In genomic region chr17:4986951-4987766, GRCh38 we compare ENCODE assay signal across 8 cellular contexts. TPM values are rescaled to one million over a fixed set of nuclear protein-coding genes. Genes with fewer than 3 reads are reported as not detected.
DNase-seq lines count a peak whose midpoint lies in the region; ATAC-seq and TF ChIP-seq lines count a peak whose summit lies in the region.

TSS of gene CAMTA2 (minus strand) at chr17:4987675. CDS start at chr17:4986222, 1,453 bp downstream.

- H3K27ac Mint-ChIP-seq in activated T-helper 2 cell treated with anti-CD3 and anti-CD28 coated beads, Interferon-gamma antibody, Interleukin-2, Interleukin-4, amounts not matched to agents 10 μg/mL and 5 μg/mL and 100 μg/mL, durations not matched to agents 14 hours and 24 hours and 36 hours = peak within 1 kb of the TSS; percentile 86
- peak within 1 kb of the TSS; percentile 75 to 90 (median 83) for H3K27ac Mint-ChIP-seq in nephron
- peak within 1 kb of the TSS; percentile 95 to 97 for H3K27ac Mint-ChIP-seq in stimulated activated naive CD8-positive, alpha-beta T cell treated with anti-CD3 and anti-CD28 coated beads, Interleukin-15, amount 100 ng/mL, for 72 hours

- DNase-seq in DMS 273 treated with DMSO at 0.1 percent for 48 hours (lab: John Stamatoyannopoulos, UW) (peak; percentile 4), KG1 (lab: John Stamatoyannopoulos, UW) (peak; percentile 58), RPMI7951 (ENCODE audit: low read depth) (peak; percentile 68), fibroblast of pulmonary artery (ENCODE audit: low read depth) (peak; percentile 67)
- peak; percentile 76 for DNase-seq in activated T-helper 2 cell treated with anti-CD3 and anti-CD28 coated beads, Interferon-gamma antibody, Interleukin-2, Interleukin-4, amounts not matched to agents 10 μg/mL and 5 μg/mL and 100 μg/mL, durations not matched to agents 14 hours and 24 hours and 36 hours (ENCODE audit: low spot score)
- peak; percentile 82 to 87 for DNase-seq in stimulated activated naive CD8-positive, alpha-beta T cell treated with anti-CD3 and anti-CD28 coated beads, Interleukin-15, amount 100 ng/mL, for 72 hours

- H3K4me3 Mint-ChIP-seq in activated T-helper 2 cell treated with anti-CD3 and anti-CD28 coated beads, Interferon-gamma antibody, Interleukin-2, Interleukin-4, amounts not matched to agents 10 μg/mL and 5 μg/mL and 100 μg/mL, durations not matched to agents 14 hours and 24 hours and 36 hours (ENCODE audit: low read depth) = peak within 1 kb of the TSS; percentile 94
- H3K4me3 Mint-ChIP-seq in nephron = peak within 1 kb of the TSS; percentile 83 to 92 (median 88)
- H3K4me3 Mint-ChIP-seq in stimulated activated naive CD8-positive, alpha-beta T cell treated with anti-CD3 and anti-CD28 coated beads, Interleukin-15, amount 100 ng/mL, for 72 hours = peak within 1 kb of the TSS; percentile 93 to 99

- peaks cover 37% of the 10 kb centered on the region for H3K4me1 Mint-ChIP-seq in activated T-helper 2 cell treated with anti-CD3 and anti-CD28 coated beads, Interferon-gamma antibody, Interleukin-2, Interleukin-4, amounts not matched to agents 10 μg/mL and 5 μg/mL and 100 μg/mL, durations not matched to agents 14 hours and 24 hours and 36 hours (ENCODE audit: low read depth)
- H3K4me1 Mint-ChIP-seq in nephron = peaks cover 34% of the 10 kb centered on the region
- H3K4me1 Mint-ChIP-seq in stimulated activated naive CD8-positive, alpha-beta T cell treated with anti-CD3 and anti-CD28 coated beads, Interleukin-15, amount 100 ng/mL, for 72 hours = peaks cover 41% of the 10 kb centered on the region

- no peaks in the 10 kb centered on the region for H3K27me3 Mint-ChIP-seq in activated T-helper 2 cell treated with anti-CD3 and anti-CD28 coated beads, Interferon-gamma antibody, Interleukin-2, Interleukin-4, amounts not matched to agents 10 μg/mL and 5 μg/mL and 100 μg/mL, durations not matched to agents 14 hours and 24 hours and 36 hours (ENCODE audit: low read depth)
- H3K27me3 Mint-ChIP-seq in nephron (ENCODE audit: low read depth) = no peaks in the 10 kb centered on the region
- H3K27me3 Mint-ChIP-seq in stimulated activated naive CD8-positive, alpha-beta T cell treated with anti-CD3 and anti-CD28 coated beads, Interleukin-15, amount 100 ng/mL, for 72 hours = no peaks in the 10 kb centered on the region

- peak; percentile 64 for ATAC-seq in GM21528 (IDR thresholded peaks at IDR 0.05; ENCODE audit: low FRiP score, unreplicated experiment)
- peak; percentile 92 for ATAC-seq in stimulated activated naive CD8-positive, alpha-beta T cell treated with anti-CD3 and anti-CD28 coated beads, Interleukin-15, amount 100 ng/mL, for 72 hours

- intact Hi-C loops in activated T-helper 2 cell treated with anti-CD3 and anti-CD28 coated beads, Interferon-gamma antibody, Interleukin-2, Interleukin-4, amounts not matched to agents 10 μg/mL and 5 μg/mL and 100 μg/mL, durations not matched to agents 14 hours and 24 hours and 36 hours (cut with micrococcal nuclease) = loop anchor here (1.0 to 2.0 kb wide), 2 partner anchors 10 to 18 kb away; partner anchors contain the start of genes INCA1 and KIF1C

- H3K36me3 Mint-ChIP-seq in activated T-helper 2 cell treated with anti-CD3 and anti-CD28 coated beads, Interferon-gamma antibody, Interleukin-2, Interleukin-4, amounts not matched to agents 10 μg/mL and 5 μg/mL and 100 μg/mL, durations not matched to agents 14 hours and 24 hours and 36 hours (ENCODE audit: low read depth) = peaks cover 49% of the 10 kb centered on the region
- peaks cover 8% of the 10 kb centered on the region for H3K36me3 Mint-ChIP-seq in nephron (ENCODE audit: low read depth)

- TF ChIP-seq CTCF in fibroblast of pulmonary artery (IDR thresholded peaks at IDR 0.05; ENCODE audit: low read length, missing control alignments) = peak; percentile 23
- peak; percentile 58 to 78 (median 66) for TF ChIP-seq CTCF in nephron (IDR thresholded peaks at IDR 0.05; ENCODE audit: unreplicated experiment in 3 of 3)

- no peaks in the 10 kb centered on the region for H3K9me3 Mint-ChIP-seq in activated T-helper 2 cell treated with anti-CD3 and anti-CD28 coated beads, Interferon-gamma antibody, Interleukin-2, Interleukin-4, amounts not matched to agents 10 μg/mL and 5 μg/mL and 100 μg/mL, durations not matched to agents 14 hours and 24 hours and 36 hours
- no peaks in the 10 kb centered on the region for H3K9me3 Mint-ChIP-seq in nephron
- no peaks in the 10 kb centered on the region for H3K9me3 Mint-ChIP-seq in stimulated activated naive CD8-positive, alpha-beta T cell treated with anti-CD3 and anti-CD28 coated beads, Interleukin-15, amount 100 ng/mL, for 72 hours

- H3K4me3 ChIP-seq in fibroblast of pulmonary artery (replicated peaks; ENCODE audit: low read depth, low read length) = peak within 1 kb of the TSS; percentile 81

RNA-seq across cellular contexts. Expression of gene CAMTA2, which starts in this region (rescaled TPM):
- total RNA-seq in RPMI7951 (2014; rRNA removed; shearing (Covaris generic)) = 2.9 and 3.9 TPM in 2 replicates
- total RNA-seq in activated T-helper 2 cell treated with anti-CD3 and anti-CD28 coated beads, Interferon-gamma antibody, Interleukin-2, Interleukin-4, amounts not matched to agents 10 μg/mL and 5 μg/mL and 100 μg/mL, durations not matched to agents 14 hours and 24 hours and 36 hours = 90.2 and 92.3 TPM in 2 replicates

Comparison
In these comparisons a context has a peak if more than half of its experiments do, and no peak if none do; other contexts are left out.
1. Peak in every context shown above with its lines: DNase-seq, ATAC-seq and H3K4me3 ChIP-seq.
2. RNA of gene CAMTA2 (total RNA-seq): 90.2 to 92.3 TPM in activated T-helper 2 cell treated with anti-CD3 and anti-CD28 coated beads, Interferon-gamma antibody, Interleukin-2, Interleukin-4, amounts not matched to agents 10 μg/mL and 5 μg/mL and 100 μg/mL, durations not matched to agents 14 hours and 24 hours and 36 hours; 2.9 to 3.9 TPM in RPMI7951; every median in the first group is over 10 times any median in the second.
3. DNase-seq: peak in every context shown above with its lines; median percentile 84 in stimulated activated naive CD8-positive, alpha-beta T cell treated with anti-CD3 and anti-CD28 coated beads, Interleukin-15, amount 100 ng/mL, for 72 hours; 76 in activated T-helper 2 cell treated with anti-CD3 and anti-CD28 coated beads, Interferon-gamma antibody, Interleukin-2, Interleukin-4, amounts not matched to agents 10 μg/mL and 5 μg/mL and 100 μg/mL, durations not matched to agents 14 hours and 24 hours and 36 hours; 68 in RPMI7951; 67 in fibroblast of pulmonary artery; 58 in KG1; 4 in DMS 273 treated with DMSO at 0.1 percent for 48 hours.